ENCODE assay signal across 2 cellular contexts in the genomic region with DNA sequence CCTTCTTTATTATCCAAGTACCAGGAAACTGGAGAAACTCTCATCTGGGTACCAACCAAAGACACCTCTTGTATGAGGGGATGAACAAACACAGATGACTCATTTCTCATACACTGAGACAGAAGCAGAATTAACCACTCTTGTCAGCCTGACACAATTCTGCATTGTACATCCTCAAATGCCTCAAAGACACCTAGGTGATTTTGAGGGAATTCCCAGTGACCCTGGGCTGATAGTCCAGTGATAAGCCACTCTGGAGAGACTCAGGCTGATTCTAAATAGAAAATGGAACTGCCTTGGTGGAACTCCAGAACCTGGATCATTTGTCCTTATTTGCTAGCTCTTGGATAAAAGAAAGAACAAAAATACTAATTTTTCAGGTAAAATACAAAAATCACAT. TPM values are rescaled to one million over a fixed set of nuclear protein-coding genes. Genes with fewer than 3 reads are reported as not detected.
"Had no signal": no experiment of that assay in that cellular context is flagged by ENCODE, and none has a peak within 500 bp of the region (broad histone marks: within the 10 kb centered on the region; RNA-seq: fewer than 3 reads in every experiment).

No MANE protein-coding gene starts in this region.

RNA-seq across cellular contexts. Expression of a gene that starts 19.1 kb away (rescaled TPM):
- total RNA-seq: myocyte had no signal

RNA-seq across cellular contexts. Expression of a gene that starts 19.4 kb away (rescaled TPM):
- polyA plus RNA-seq: mammary epithelial cell had no signal
